13 cellular contexts compared by ENCODE assay signal in genomic region chr12:114403044-114403689, GRCh38. TPM values are rescaled to one million over a fixed set of nuclear protein-coding genes. Genes with fewer than 3 reads are reported as not detected.
DNase-seq lines count a peak whose midpoint lies in the region; ATAC-seq and TF ChIP-seq lines count a peak whose summit lies in the region.
"Had no signal": no experiment of that assay in that cellular context is flagged by ENCODE, and none has a peak within 500 bp of the region (broad histone marks: within the 10 kb centered on the region; RNA-seq: fewer than 3 reads in every experiment).

No MANE protein-coding gene starts in this region.

- no peaks in the 10 kb centered on the region for H3K4me1 ChIP-seq in BE2C
- H3K4me1 ChIP-seq in IMR-90 (ENCODE audit: control insufficient read depth, insufficient read depth, low read length) = peaks cover 21% of the 10 kb centered on the region
- peaks cover 5% of the 10 kb centered on the region for H3K4me1 ChIP-seq in mesendoderm (ENCODE audit: control insufficient read depth, low read depth, low read length)
- no peaks in the 10 kb centered on the region for H3K4me1 ChIP-seq in psoas muscle

- H2BK20ac ChIP-seq in IMR-90 (ENCODE audit: low read depth, low read length) = peak overlapping the region; percentile 41

- H2BK120ac ChIP-seq in IMR-90 (ENCODE audit: low read depth, low read length) (peak overlapping the region; percentile 67), mesendoderm (ENCODE audit: low read depth, low read length) (no peak overlapping the region)

- H3K18ac ChIP-seq in IMR-90 (ENCODE audit: low read depth, low read length) = peak overlapping the region; percentile 76
- no peak overlapping the region for H3K18ac ChIP-seq in mesendoderm (ENCODE audit: low read length)

- H2AK9ac ChIP-seq in IMR-90 (replicated peaks; ENCODE audit: low read depth, low read length, poor library complexity) = peak overlapping the region; percentile 85

- H3K56ac ChIP-seq in IMR-90 (ENCODE audit: extremely low read depth, insufficient read depth, low read length) (peak overlapping the region; percentile 92), mesendoderm (ENCODE audit: low read length) (no peak overlapping the region)

- peak overlapping the region; percentile 55; the same call in 2 of the 3 replicates for H2BK15ac ChIP-seq in IMR-90 (ENCODE audit: low read depth, low read length)
- no peak overlapping the region for H2BK15ac ChIP-seq in mesendoderm (replicated peaks; ENCODE audit: low read depth)

- H3K9me3 ChIP-seq in BE2C (no peaks in the 10 kb centered on the region), IMR-90 (ENCODE audit: control insufficient read depth, insufficient read depth, low read length) (no peaks in the 10 kb centered on the region), psoas muscle (no peaks in the 10 kb centered on the region)
- H3K9me3 ChIP-seq: mucosa of descending colon had no signal

- dilution Hi-C loops in IMR-90 (cut with HindIII; ENCODE audit: low sequenced_read_pairs, unreplicated experiment) = no loop called here

- H3K23ac ChIP-seq in IMR-90 (ENCODE audit: low read depth, low read length) (peak overlapping the region; percentile 93), mesendoderm (ENCODE audit: low read length) (no peak overlapping the region)

- peak; percentile 41 for DNase-seq in BE2C
- DNase-seq in IMR-90 = peak; percentile 69
- peak; percentile 64 for DNase-seq in fibroblast of mammary gland (ENCODE audit: low read depth)
- DNase-seq in mesendoderm = peak; percentile 92
- no peak for DNase-seq in psoas muscle
- no peak for DNase-seq in Ammon's horn (ENCODE audit: low spot score)
- DNase-seq in 8988T = no peak
- DNase-seq: mucosa of descending colon, NCI-H1436 had no signal

- WGBS in IMR-90 (ENCODE audit: extremely low coverage in 2 of 2, insufficient read length in 1 of 2), 2 experiments = 1% methylated on average over 17 of the region's 41 CpGs; no CpG with 5 or more reads in 1 of the 2 experiments
- WGBS in mesendoderm (ENCODE audit: extremely low coverage, insufficient coverage, low lambda C conversion rate) = no CpG with 5 or more reads among the region's 41 CpGs
- WGBS in psoas muscle, 3 donors = 3 to 5% (median 4%) methylated on average over 41 of the region's 41 CpGs

- H3K4me2 ChIP-seq in IMR-90 (ENCODE audit: low read depth, low read length) = peak overlapping the region; percentile 83
- no peak overlapping the region for H3K4me2 ChIP-seq in mesendoderm (ENCODE audit: low read length)

- peak overlapping the region; percentile 53 to 65; a peak in 3 of 4 replicates for H4K8ac ChIP-seq in IMR-90 (ENCODE audit: low read depth in 2 of 2, low read length in 2 of 2)
- no peak overlapping the region for H4K8ac ChIP-seq in mesendoderm (ENCODE audit: low read depth, low read length)

- H3K36me3 ChIP-seq in BE2C (no peaks in the 10 kb centered on the region), IMR-90 (ENCODE audit: control insufficient read depth, insufficient read depth, low read length) (peaks cover 31% of the 10 kb centered on the region; the same call in 1 of the 2 replicates), mesendoderm (ENCODE audit: control insufficient read depth, insufficient read depth, low read length) (no peaks in the 10 kb centered on the region), psoas muscle (ENCODE audit: insufficient read depth in 1 of 2, low read depth in 1 of 2) (no peaks in the 10 kb centered on the region)

- POLR2A ChIA-PET in IMR-90 (lab: Charles Lee; ENCODE audit: unreplicated experiment) = no interaction called here

- peak; percentile 21 for TF ChIP-seq RAD21 in IMR-90 (IDR thresholded peaks at IDR 0.05; ENCODE audit: low read length)

- TF ChIP-seq POLR2A in IMR-90 (IDR thresholded peaks at IDR 0.05; ENCODE audit: low read depth, low read length) = no peak

- intact Hi-C loops in IMR-90 (cut with micrococcal nuclease) (loop anchor here (5.0 kb wide), 3 partner anchors 236 to 421 kb away; no protein-coding TSS in a partner anchor), psoas muscle (cut with DNase I) (no loop called here)

- H2BK5ac ChIP-seq in IMR-90 (ENCODE audit: low read depth, low read length, poor library complexity, severe bottlenecking) (peak overlapping the region; percentile 95), mesendoderm (ENCODE audit: low read length) (no peak overlapping the region)

- H3K9me1 ChIP-seq in IMR-90 (ENCODE audit: insufficient read depth, low read length) = no peaks in the 10 kb centered on the region

- TF ChIP-seq CTCF in BE2C (IDR thresholded peaks at IDR 0.05; ENCODE audit: low read depth, low read length) (peak; percentile 28; the same call in 1 of the 2 replicates), IMR-90 (conservative IDR thresholded peaks at IDR 0.05; ENCODE audit: low read depth, low read length) (peak; percentile 38), fibroblast of mammary gland (conservative IDR thresholded peaks at IDR 0.05; ENCODE audit: control insufficient read depth, insufficient read depth, low read depth, low read length) (no peak), psoas muscle (IDR thresholded peaks at IDR 0.05) (no peak)

- H4K5ac ChIP-seq in IMR-90 (ENCODE audit: low read depth, low read length) = peak overlapping the region; percentile 67; the same call in 1 of the 2 replicates
- no peak overlapping the region for H4K5ac ChIP-seq in mesendoderm (ENCODE audit: low read length)

- peak overlapping the region; percentile 87 for H3K4ac ChIP-seq in IMR-90 (ENCODE audit: low read depth, low read length)
- no peak overlapping the region for H3K4ac ChIP-seq in mesendoderm (ENCODE audit: low read depth, low read length)

- peak overlapping the region; percentile 87 for H3K14ac ChIP-seq in IMR-90 (replicated peaks; ENCODE audit: low read depth, low read length)

- no peak overlapping the region; the same call in 1 of the 2 replicates for H2AK5ac ChIP-seq in IMR-90 (ENCODE audit: low read depth, low read length)
- no peak overlapping the region for H2AK5ac ChIP-seq in mesendoderm (ENCODE audit: low read length)

- H3K79me1 ChIP-seq in IMR-90 (ENCODE audit: low read depth in 1 of 2, low read length in 2 of 2) (peaks cover 0 to 17% of the 10 kb centered on the region in 2 experiments; a peak in 2 of 4 replicates), mesendoderm (ENCODE audit: low read length) (no peaks in the 10 kb centered on the region)

- peaks cover 3% of the 10 kb centered on the region; the same call in 1 of the 2 replicates for H4K20me1 ChIP-seq in IMR-90 (ENCODE audit: insufficient read depth, low read length)

- in situ Hi-C loops in IMR-90 (cut with MboI; ENCODE audit: low sequenced_read_pairs) = loop anchor here (5.0 to 25.0 kb wide), 4 partner anchors 74 to 1216 kb away; partner anchors contain the start of genes DDX54 and RITA1

- H3K27me3 ChIP-seq in BE2C = peaks cover 98% of the 10 kb centered on the region
- no peaks in the 10 kb centered on the region for H3K27me3 ChIP-seq in IMR-90 (ENCODE audit: control insufficient read depth, insufficient read depth, low read length)
- H3K27me3 ChIP-seq in mesendoderm (ENCODE audit: insufficient read depth, low read length, poor library complexity) = peaks cover 85% of the 10 kb centered on the region
- H3K27me3 ChIP-seq in psoas muscle (ENCODE audit: insufficient read depth in 3 of 3, low read length in 2 of 3) = peaks cover 0 to 98% (median 61%) of the 10 kb centered on the region in 3 donors

- H3K27ac ChIP-seq in IMR-90 (ENCODE audit: insufficient read depth, low read length) (peak overlapping the region; percentile 100), mesendoderm (ENCODE audit: low read depth, low read length) (no peak overlapping the region), psoas muscle (no peak overlapping the region)

- CTCF ChIA-PET in IMR-90 (lab: Yijun Ruan, JAX) = interaction anchor here (1.5 kb wide), 1 partner anchor 74 kb away, joined by 3 read pairs; no protein-coding TSS in a partner anchor

- H4K91ac ChIP-seq in IMR-90 (ENCODE audit: insufficient read depth, low read depth, low read length) = peak overlapping the region; percentile 77

- ATAC-seq in IMR-90 (ENCODE audit: low read depth) (peak; percentile 7), psoas muscle (no peak), GM21723 (IDR thresholded peaks at IDR 0.05; ENCODE audit: unreplicated experiment) (no peak)
- ATAC-seq: mucosa of descending colon had no signal

- H3K79me2 ChIP-seq in mesendoderm (ENCODE audit: control insufficient read depth, insufficient read depth, low read length) = no peaks in the 10 kb centered on the region

- H2AFZ ChIP-seq in IMR-90 (replicated peaks; ENCODE audit: low read length, poor library complexity) = peak overlapping the region; percentile 73

- H3K9ac ChIP-seq in IMR-90 (ENCODE audit: low read depth, low read length) (peak overlapping the region; percentile 99), mesendoderm (ENCODE audit: low read length) (no peak overlapping the region)

- no peak overlapping the region for H3K4me3 ChIP-seq in BE2C (ENCODE audit: low read depth, low read length)
- H3K4me3 ChIP-seq in IMR-90 (ENCODE audit: insufficient read depth, low read depth, low read length) = peak overlapping the region; percentile 97
- peak overlapping the region; percentile 65 for H3K4me3 ChIP-seq in fibroblast of mammary gland (ENCODE audit: control insufficient read depth, low read depth, low read length)
- no peak overlapping the region for H3K4me3 ChIP-seq in mesendoderm (ENCODE audit: low read length)
- H3K4me3 ChIP-seq in psoas muscle = no peak overlapping the region
- H3K4me3 ChIP-seq: mucosa of descending colon had no signal

- BruUV-seq in IMR-90 (replicated peaks; lab: Mats Ljungman, UMichigan) = no TSS peak

TF ChIP-seq in IMR-90, 13 proteins besides CTCF, POLR2A, EP300 and RAD21 (continues in another document):
- TF ChIP-seq NFE2L2 (IDR thresholded peaks at IDR 0.05; ENCODE audit: low read depth, low read length) (no peak), RFX5 (IDR thresholded peaks at IDR 0.05; ENCODE audit: low read depth, low read length) (no peak), CHD1 (IDR thresholded peaks at IDR 0.05; ENCODE audit: low read depth, low read length) (no peak), CEBPB (IDR thresholded peaks at IDR 0.05; ENCODE audit: low read depth, low read length) (no peak)
- TF ChIP-seq, protein P1, sequence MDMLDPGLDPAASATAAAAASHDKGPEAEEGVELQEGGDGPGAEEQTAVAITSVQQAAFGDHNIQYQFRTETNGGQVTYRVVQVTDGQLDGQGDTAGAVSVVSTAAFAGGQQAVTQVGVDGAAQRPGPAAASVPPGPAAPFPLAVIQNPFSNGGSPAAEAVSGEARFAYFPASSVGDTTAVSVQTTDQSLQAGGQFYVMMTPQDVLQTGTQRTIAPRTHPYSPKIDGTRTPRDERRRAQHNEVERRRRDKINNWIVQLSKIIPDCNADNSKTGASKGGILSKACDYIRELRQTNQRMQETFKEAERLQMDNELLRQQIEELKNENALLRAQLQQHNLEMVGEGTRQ (IDR thresholded peaks at IDR 0.05; ENCODE audit: low read depth, low read length) = no peak

RNA-seq across cellular contexts. Expression of gene TBX5, which starts 2.8 kb away (rescaled TPM):
- not detected for polyA plus RNA-seq in BE2C (2012; ENCODE audit: insufficient read depth, insufficient read length, low read depth)
- 10.8 and 13.3 TPM in 2 replicates for total RNA-seq in IMR-90 (2012; rRNA removed)
- polyA plus RNA-seq in IMR-90 (2012; rRNA removed) = 14.7 and 16.6 TPM in 2 replicates
- polyA plus RNA-seq in IMR-90 (2012; cell fraction: cytosol; rRNA removed) = 8.9 and 16.8 TPM in 2 replicates
- polyA plus RNA-seq in IMR-90 (2012; cell fraction: nucleus; rRNA removed; ENCODE audit: low replicate concordance) = 36.1 and 51.2 TPM in 2 replicates
- 0.10 TPM for polyA plus RNA-seq in mesendoderm (2013, experiment 1 of 2)
- polyA plus RNA-seq in mesendoderm (2013, experiment 2 of 2) = 0.13 TPM
- under 1 TPM in 1 of 4 donors, not detected in 3; 0.26 TPM for total RNA-seq in psoas muscle
- not detected for polyA plus RNA-seq in psoas muscle
- total RNA-seq: bronchial epithelial cell; frontal cortex; mucosa of descending colon; T-helper 1 cell treated with Interleukin-12 subunit alpha and Interleukin-12 subunit beta and Interleukin-4 antibody, amounts not matched to agents 30 ng/mL and 1 ng/mL, for 36 hours had no signal

Comparison
In these comparisons a context has a peak if more than half of its experiments do, and no peak if none do; other contexts are left out.
1. DNase-seq: peak in BE2C (single experiment), IMR-90 (single experiment), fibroblast of mammary gland (single experiment) and mesendoderm (single experiment); none in psoas muscle (0 of 2), Ammon's horn (single experiment) and 8988T (single experiment).
2. H3K4me3 ChIP-seq: peak in IMR-90 (single experiment) and fibroblast of mammary gland (single experiment); none in BE2C (single experiment), mesendoderm (single experiment) and psoas muscle (single experiment).
3. CTCF ChIP-seq: peak in BE2C (single experiment) and IMR-90 (single experiment); none in fibroblast of mammary gland (single experiment) and psoas muscle (single experiment).